Comparison of ENCODE assay signal across 8 cellular contexts in the genomic region with DNA sequence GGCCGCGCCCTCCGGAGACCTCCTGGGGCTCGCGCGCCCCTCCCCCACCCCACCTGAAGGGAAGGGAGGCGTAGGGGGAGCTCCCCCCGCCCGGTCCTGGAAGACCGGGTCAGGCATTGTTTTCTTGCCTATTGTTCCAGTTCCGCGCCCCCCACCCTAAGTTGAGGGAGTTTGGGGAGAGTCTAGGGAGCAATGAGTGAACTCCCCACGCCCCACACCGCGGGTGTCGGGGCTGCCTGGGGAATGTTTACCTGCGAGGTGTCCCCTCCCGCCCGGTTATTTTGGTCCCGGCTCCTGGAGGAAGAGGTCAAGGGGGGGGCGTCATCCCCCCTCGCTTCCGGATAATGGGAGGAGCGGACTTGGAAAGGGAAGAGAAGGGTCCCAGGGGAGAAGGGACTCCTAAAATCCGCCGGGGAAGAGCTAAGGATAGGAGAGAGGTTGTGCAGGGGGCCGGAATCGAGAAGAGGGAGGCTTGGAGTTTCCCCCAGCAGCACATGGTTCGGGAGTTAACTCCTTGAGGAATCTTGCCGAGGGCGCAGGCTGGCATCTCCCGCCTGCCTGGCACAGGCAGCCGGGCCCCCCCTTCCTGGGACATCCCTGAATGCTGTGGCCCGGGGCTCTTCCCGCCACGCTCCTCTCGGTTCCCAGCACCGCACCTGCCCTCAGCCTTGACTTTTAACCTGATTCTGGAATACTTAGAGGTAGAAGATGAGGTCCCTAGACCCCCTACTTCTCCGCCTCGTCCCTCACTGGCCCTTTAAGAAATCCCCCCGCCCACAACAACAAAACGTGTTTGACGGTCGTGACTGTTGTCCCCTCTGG. TPM values are rescaled to one million over a fixed set of nuclear protein-coding genes. Genes with fewer than 3 reads are reported as not detected.
DNase-seq lines count a peak whose midpoint lies in the region; ATAC-seq and TF ChIP-seq lines count a peak whose summit lies in the region.

No MANE protein-coding gene starts in this region.

- no peak for ATAC-seq in GM19351 (IDR thresholded peaks at IDR 0.05; ENCODE audit: unreplicated experiment)

- no peak for TF ChIP-seq CTCF in GM12865 (IDR thresholded peaks at IDR 0.05; ENCODE audit: insufficient read depth, low read depth, low read length, missing control alignments)
- no peak for TF ChIP-seq CTCF in osteoblast (IDR thresholded peaks at IDR 0.05; ENCODE audit: extremely low read depth, low read depth, low read length)

- H3K79me2 ChIP-seq in osteoblast (ENCODE audit: insufficient read depth, low read length): peaks cover 28% of the 10 kb centered on the region

- H3K4me3 ChIP-seq in GM12865 (ENCODE audit: low read depth, low read length) (peak overlapping the region; percentile 92), osteoblast (ENCODE audit: insufficient read depth, low read length) (peak overlapping the region; percentile 91)

- H3K27ac ChIP-seq in osteoblast (ENCODE audit: low read depth, low read length): peak overlapping the region; percentile 28

- H2AFZ ChIP-seq in osteoblast (ENCODE audit: low read length): peak overlapping the region; percentile 46

- no peaks in the 10 kb centered on the region for H3K9me3 ChIP-seq in osteoblast (ENCODE audit: low read depth, low read length)

- peak; percentile 33 for DNase-seq in GM12865 (ENCODE audit: low read depth)
- peak; percentile 46 for DNase-seq in NCI-H526 treated with DMSO at 0.1 percent for 48 hours (lab: John Stamatoyannopoulos, UW)
- DNase-seq in activated naive CD4-positive, alpha-beta T cell treated with Interleukin-2 at 50 U/mL for 16 hours: peak; percentile 40
- DNase-seq in germinal center (ENCODE audit: low spot score): peak; percentile 48
- DNase-seq in osteoblast (ENCODE audit: insufficient read length, low spot score, missing footprints): peak; percentile 93
- DNase-seq in GDM1 (lab: John Stamatoyannopoulos, UW): no peak
- no peak for DNase-seq in middle frontal gyrus (ENCODE audit: extremely low spot score, low spot score)

- peaks cover 37% of the 10 kb centered on the region for H4K20me1 ChIP-seq in osteoblast (ENCODE audit: insufficient read depth, low read length)

- peaks cover 18% of the 10 kb centered on the region for H3K36me3 ChIP-seq in osteoblast (ENCODE audit: insufficient read depth, low read length)

- H3K4me2 ChIP-seq in osteoblast (ENCODE audit: insufficient read depth, low read length): peak overlapping the region; percentile 87

- no peaks in the 10 kb centered on the region for H3K27me3 ChIP-seq in osteoblast (ENCODE audit: insufficient read depth, low read length)

- peaks cover 41% of the 10 kb centered on the region for H3K4me1 ChIP-seq in osteoblast (ENCODE audit: insufficient read depth, low read length)

RNA-seq across cellular contexts. Expression of a gene that starts 0.9 kb away (rescaled TPM):
- total RNA-seq in osteoblast: 33.3 and 44.2 TPM in 2 replicates

RNA-seq across cellular contexts. Expression of a gene that starts 24.1 kb away (rescaled TPM):
- 3.5 and 3.6 TPM in 2 replicates for total RNA-seq in osteoblast

RNA-seq across cellular contexts. Expression of a gene that starts 31.3 kb away (rescaled TPM):
- total RNA-seq in osteoblast: 1.2 and 2.2 TPM in 2 replicates

RNA-seq across cellular contexts. Expression of a gene that starts 42.1 kb away (rescaled TPM):
- 3.3 and 5.0 TPM in 2 replicates for total RNA-seq in osteoblast

RNA-seq across cellular contexts. Expression of a gene that starts 46.5 kb away (rescaled TPM):
- total RNA-seq in osteoblast: 235 and 267 TPM in 2 replicates

Comparison
In these comparisons a context has a peak if more than half of its experiments do, and no peak if none do; other contexts are left out.
1. DNase-seq: peak in GM12865 (single experiment), NCI-H526 treated with DMSO at 0.1 percent for 48 hours (single experiment), activated naive CD4-positive, alpha-beta T cell treated with Interleukin-2 at 50 U/mL for 16 hours (single experiment), germinal center (single experiment) and osteoblast (single experiment); none in GDM1 (single experiment) and middle frontal gyrus (single experiment).